Comparison of ENCODE assay signal across 2 cellular contexts in genomic region chr2:210539578-210540416, GRCh38.
TF ChIP-seq lines count a peak whose summit lies in the region.

No MANE protein-coding gene starts in this region.

TF ChIP-seq in SK-N-SH, 30 proteins besides CTCF, POLR2A, EP300 and RAD21 (continued from another document):
- TF ChIP-seq TEAD4 (IDR thresholded peaks at IDR 0.05; ENCODE audit: borderline replicate concordance, insufficient read depth), result no peak
- TF ChIP-seq TCF12 (IDR thresholded peaks at IDR 0.05), result no peak
- no peak for TF ChIP-seq ELF1 (IDR thresholded peaks at IDR 0.05)

TF ChIP-seq in SK-N-SH treated with all-trans-retinoic acid at 6 μM for 48 hours, 23 proteins besides CTCF, POLR2A, EP300 and RAD21 (continued from another document):
- TF ChIP-seq, protein P1, sequence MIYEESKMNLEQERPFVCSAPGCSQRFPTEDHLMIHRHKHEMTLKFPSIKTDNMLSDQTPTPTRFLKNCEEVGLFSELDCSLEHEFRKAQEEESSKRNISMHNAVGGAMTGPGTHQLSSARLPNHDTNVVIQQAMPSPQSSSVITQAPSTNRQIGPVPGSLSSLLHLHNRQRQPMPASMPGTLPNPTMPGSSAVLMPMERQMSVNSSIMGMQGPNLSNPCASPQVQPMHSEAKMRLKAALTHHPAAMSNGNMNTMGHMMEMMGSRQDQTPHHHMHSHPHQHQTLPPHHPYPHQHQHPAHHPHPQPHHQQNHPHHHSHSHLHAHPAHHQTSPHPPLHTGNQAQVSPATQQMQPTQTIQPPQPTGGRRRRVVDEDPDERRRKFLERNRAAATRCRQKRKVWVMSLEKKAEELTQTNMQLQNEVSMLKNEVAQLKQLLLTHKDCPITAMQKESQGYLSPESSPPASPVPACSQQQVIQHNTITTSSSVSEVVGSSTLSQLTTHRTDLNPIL (CRISPR knock-in tag; IDR thresholded peaks at IDR 0.05; ENCODE audit: low read depth), result no peak
- no peak for TF ChIP-seq BACH2 (CRISPR knock-in tag; IDR thresholded peaks at IDR 0.05; ENCODE audit: borderline replicate concordance)
- TF ChIP-seq ZNF8 (CRISPR knock-in tag; IDR thresholded peaks at IDR 0.05), result no peak
- no peak for TF ChIP-seq GLIS3 (CRISPR knock-in tag; IDR thresholded peaks at IDR 0.05)
- TF ChIP-seq OSR1 (CRISPR knock-in tag; IDR thresholded peaks at IDR 0.05), result no peak
- TF ChIP-seq ZFP30 (CRISPR knock-in tag; IDR thresholded peaks at IDR 0.05), result no peak
- no peak for TF ChIP-seq CSRNP3 (CRISPR knock-in tag; IDR thresholded peaks at IDR 0.05)
- TF ChIP-seq TSHZ2 (CRISPR knock-in tag; IDR thresholded peaks at IDR 0.05), result no peak
- no peak for TF ChIP-seq TOX (CRISPR knock-in tag; IDR thresholded peaks at IDR 0.05; ENCODE audit: borderline replicate concordance)
- no peak for TF ChIP-seq ZNF70 (CRISPR knock-in tag; IDR thresholded peaks at IDR 0.05)
- TF ChIP-seq ESRRG (CRISPR knock-in tag; IDR thresholded peaks at IDR 0.05), result no peak
- TF ChIP-seq ZC3H10 (CRISPR knock-in tag; IDR thresholded peaks at IDR 0.05), result no peak
- no peak for TF ChIP-seq ZNF565 (CRISPR knock-in tag; conservative IDR thresholded peaks at IDR 0.05; ENCODE audit: low read depth)
- TF ChIP-seq PPARA (CRISPR knock-in tag; IDR thresholded peaks at IDR 0.05; ENCODE audit: borderline replicate concordance), result no peak
- no peak for TF ChIP-seq CSDC2 (CRISPR knock-in tag; IDR thresholded peaks at IDR 0.05)
- TF ChIP-seq ARNTL (CRISPR knock-in tag; IDR thresholded peaks at IDR 0.05; ENCODE audit: borderline replicate concordance, low read depth), result no peak
- TF ChIP-seq SNAI2 (CRISPR knock-in tag; IDR thresholded peaks at IDR 0.05), result no peak
